10 cellular contexts compared by ENCODE assay signal in the genomic region with DNA sequence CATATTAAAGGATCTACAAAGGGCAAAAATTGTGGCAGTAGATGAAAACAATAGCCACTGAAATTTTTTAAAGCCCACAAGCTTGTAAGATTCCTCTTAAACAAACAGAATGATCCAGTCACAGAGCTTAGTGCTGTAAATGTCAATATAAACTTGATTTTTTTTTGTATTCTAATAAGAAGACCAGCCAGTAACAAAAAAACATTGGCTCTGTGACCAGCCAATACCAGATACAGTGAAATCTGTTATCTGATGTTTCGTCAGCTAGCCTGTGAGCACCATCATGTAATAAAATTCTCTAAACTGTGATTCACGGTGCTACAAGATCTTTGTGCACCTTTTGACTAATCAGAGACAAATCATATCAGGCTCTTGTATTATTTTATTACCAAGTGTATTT.
DNase-seq lines count a peak whose midpoint lies in the region; ATAC-seq, FAIRE-seq and TF ChIP-seq lines count a peak whose summit lies in the region.
"Had no signal": no experiment of that assay in that cellular context is flagged by ENCODE, and none has a peak within 500 bp of the region (broad histone marks: within the 10 kb centered on the region; RNA-seq: fewer than 3 reads in every experiment).

No MANE protein-coding gene starts in this region.

- no peak for FAIRE-seq in HTR-8/SVneo (lab: Jason Lieb, UNC)
- FAIRE-seq: frontal cortex had no signal

- H3K27me3 Mint-ChIP-seq in brain: peaks cover 3% of the 10 kb centered on the region

- H3K4me3 ChIP-seq in thoracic aorta: peak overlapping the region; percentile 12

- peak; percentile 80 for DNase-seq in HS-5 (ENCODE audit: low read depth)
- peak; percentile 65 for DNase-seq in kidney tubule cell (ENCODE audit: low spot score)
- no peak for DNase-seq in thoracic aorta (ENCODE audit: low spot score)
- no peak for DNase-seq in HTR-8/SVneo (ENCODE audit: insufficient read length, low spot score)
- DNase-seq in inferior parietal cortex (ENCODE audit: extremely low spot score): no peak
- DNase-seq in cortex of kidney (lab: John Stamatoyannopoulos, UW): no peak
- DNase-seq: activated CD4-positive, alpha-beta T cell treated with anti-CD3 and anti-CD28 coated beads, Interleukin-2, amount 10 ng/mL, durations not matched to agents 24 days and 14 days had no signal

- no peaks in the 10 kb centered on the region for H3K9me3 ChIP-seq in thoracic aorta

- no peaks in the 10 kb centered on the region for H3K36me3 Mint-ChIP-seq in brain

- peak overlapping the region in 3 of 5 experiments; percentile 32 to 93 (median 76) for H3K27ac Mint-ChIP-seq in brain
- H3K27ac Mint-ChIP-seq: activated CD4-positive, alpha-beta T cell treated with anti-CD3 and anti-CD28 coated beads, Interleukin-2, amount 10 ng/mL, durations not matched to agents 24 days and 14 days had no signal

- no peaks in the 10 kb centered on the region for H3K27me3 ChIP-seq in thoracic aorta (replicated peaks; ENCODE audit: insufficient read depth)

- peak overlapping the region; percentile 82 to 92 for H3K27ac ChIP-seq in thoracic aorta

- no peak overlapping the region for H3K4me3 Mint-ChIP-seq in brain
- H3K4me3 Mint-ChIP-seq: activated CD4-positive, alpha-beta T cell treated with anti-CD3 and anti-CD28 coated beads, Interleukin-2, amount 10 ng/mL, durations not matched to agents 24 days and 14 days had no signal

- no peaks in the 10 kb centered on the region for H3K9me3 Mint-ChIP-seq in brain
- H3K9me3 Mint-ChIP-seq: activated CD4-positive, alpha-beta T cell treated with anti-CD3 and anti-CD28 coated beads, Interleukin-2, amount 10 ng/mL, durations not matched to agents 24 days and 14 days had no signal

- H3K36me3 ChIP-seq in thoracic aorta: no peaks in the 10 kb centered on the region

- TF ChIP-seq CTCF in brain (conservative IDR thresholded peaks at IDR 0.05) (no peak), thoracic aorta (IDR thresholded peaks at IDR 0.05) (no peak)

- ATAC-seq in thoracic aorta (ENCODE audit: insufficient number of reproducible peaks, low FRiP score, low read depth) (peak; percentile 40), HG03095 (IDR thresholded peaks at IDR 0.05; ENCODE audit: unreplicated experiment) (no peak)

- peaks cover 46% of the 10 kb centered on the region for H3K4me1 Mint-ChIP-seq in brain

- peaks cover 28 to 65% of the 10 kb centered on the region in 2 donors for H3K4me1 ChIP-seq in thoracic aorta (ENCODE audit: control insufficient read depth in 1 of 2, low read depth in 2 of 2)

Comparison
In these comparisons a context has a peak if more than half of its experiments do, and no peak if none do; other contexts are left out.
1. DNase-seq: peak in HS-5 (single experiment) and kidney tubule cell (single experiment); none in thoracic aorta (single experiment), HTR-8/SVneo (single experiment), inferior parietal cortex (single experiment) and cortex of kidney (single experiment).